In the genomic region with DNA sequence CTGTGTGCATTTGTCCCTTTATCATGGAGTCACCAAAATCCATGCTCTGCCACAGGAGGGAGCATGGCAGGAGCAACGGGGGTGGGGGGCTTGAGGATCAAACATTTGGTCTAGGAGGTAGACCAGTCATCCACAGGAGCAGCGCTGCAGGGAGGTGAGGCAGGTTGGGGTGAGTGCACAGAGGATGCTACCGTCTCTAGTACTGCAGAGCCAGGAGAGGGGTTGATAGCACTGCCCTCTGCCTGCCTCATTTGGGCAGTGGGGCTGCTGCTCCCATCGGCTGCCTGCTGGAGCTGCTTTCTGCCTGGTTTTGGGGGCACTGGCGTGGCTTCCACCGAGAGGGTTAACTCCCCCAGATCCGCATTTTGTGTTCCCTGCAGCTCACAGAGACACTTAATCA, we compare ENCODE assay signal across 3 cellular contexts.
TF ChIP-seq lines count a peak whose summit lies in the region.

No MANE protein-coding gene starts in this region.

TF ChIP-seq in A549, 52 proteins besides CTCF, POLR2A, EP300 and RAD21:
- TF ChIP-seq POLR2AphosphoS2 (conservative IDR thresholded peaks at IDR 0.05; ENCODE audit: low read length) (no peak), E2F6 (IDR thresholded peaks at IDR 0.05; ENCODE audit: borderline replicate concordance, low read depth) (no peak), NR3C1 (IDR thresholded peaks at IDR 0.05) (no peak), HOXB5 (CRISPR knock-in tag; IDR thresholded peaks at IDR 0.05) (no peak), GATA3 (IDR thresholded peaks at IDR 0.05; ENCODE audit: borderline replicate concordance) (no peak), HES2 (IDR thresholded peaks at IDR 0.05) (no peak), ZNF302 (CRISPR knock-in tag; IDR thresholded peaks at IDR 0.05) (no peak), CBX8 (IDR thresholded peaks at IDR 0.05) (no peak), PHF8 (IDR thresholded peaks at IDR 0.05; ENCODE audit: borderline replicate concordance, low read depth) (no peak), CBX2 (IDR thresholded peaks at IDR 0.05; ENCODE audit: borderline replicate concordance, low read depth) (no peak), HEYL (CRISPR knock-in tag; IDR thresholded peaks at IDR 0.05) (no peak), RCOR1 (IDR thresholded peaks at IDR 0.05; ENCODE audit: low read depth, low read length) (no peak), EHMT2 (IDR thresholded peaks at IDR 0.05; ENCODE audit: low read depth) (no peak), CEBPB (IDR thresholded peaks at IDR 0.05) (no peak), HOXA7 (CRISPR knock-in tag; IDR thresholded peaks at IDR 0.05) (no peak)
- TF ChIP-seq, protein P1, sequence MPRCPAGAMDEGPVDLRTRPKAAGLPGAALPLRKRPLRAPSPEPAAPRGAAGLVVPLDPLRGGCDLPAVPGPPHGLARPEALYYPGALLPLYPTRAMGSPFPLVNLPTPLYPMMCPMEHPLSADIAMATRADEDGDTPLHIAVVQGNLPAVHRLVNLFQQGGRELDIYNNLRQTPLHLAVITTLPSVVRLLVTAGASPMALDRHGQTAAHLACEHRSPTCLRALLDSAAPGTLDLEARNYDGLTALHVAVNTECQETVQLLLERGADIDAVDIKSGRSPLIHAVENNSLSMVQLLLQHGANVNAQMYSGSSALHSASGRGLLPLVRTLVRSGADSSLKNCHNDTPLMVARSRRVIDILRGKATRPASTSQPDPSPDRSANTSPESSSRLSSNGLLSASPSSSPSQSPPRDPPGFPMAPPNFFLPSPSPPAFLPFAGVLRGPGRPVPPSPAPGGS (IDR thresholded peaks at IDR 0.05) = no peak

TF ChIP-seq in HCT116, 20 proteins besides CTCF, POLR2A, EP300 and RAD21:
- TF ChIP-seq, protein P2, sequence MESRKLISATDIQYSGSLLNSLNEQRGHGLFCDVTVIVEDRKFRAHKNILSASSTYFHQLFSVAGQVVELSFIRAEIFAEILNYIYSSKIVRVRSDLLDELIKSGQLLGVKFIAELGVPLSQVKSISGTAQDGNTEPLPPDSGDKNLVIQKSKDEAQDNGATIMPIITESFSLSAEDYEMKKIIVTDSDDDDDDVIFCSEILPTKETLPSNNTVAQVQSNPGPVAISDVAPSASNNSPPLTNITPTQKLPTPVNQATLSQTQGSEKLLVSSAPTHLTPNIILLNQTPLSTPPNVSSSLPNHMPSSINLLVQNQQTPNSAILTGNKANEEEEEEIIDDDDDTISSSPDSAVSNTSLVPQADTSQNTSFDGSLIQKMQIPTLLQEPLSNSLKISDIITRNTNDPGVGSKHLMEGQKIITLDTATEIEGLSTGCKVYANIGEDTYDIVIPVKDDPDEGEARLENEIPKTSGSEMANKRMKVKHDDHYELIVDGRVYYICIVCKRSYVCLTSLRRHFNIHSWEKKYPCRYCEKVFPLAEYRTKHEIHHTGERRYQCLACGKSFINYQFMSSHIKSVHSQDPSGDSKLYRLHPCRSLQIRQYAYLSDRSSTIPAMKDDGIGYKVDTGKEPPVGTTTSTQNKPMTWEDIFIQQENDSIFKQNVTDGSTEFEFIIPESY (IDR thresholded peaks at IDR 0.05; ENCODE audit: extremely low read depth, insufficient replicate concordance, low read length) = no peak
- TF ChIP-seq SP1 (IDR thresholded peaks at IDR 0.05; ENCODE audit: low read depth) (no peak), ZNF274 (IDR thresholded peaks at IDR 0.05; ENCODE audit: low read depth, low read length) (no peak)

TF ChIP-seq in H1, 55 proteins besides CTCF, POLR2A, EP300 and RAD21:
- TF ChIP-seq TAF7 (optimal IDR thresholded peaks at IDR 0.05; ENCODE audit: borderline replicate concordance, low read depth, low read length) (no peak), MAFK (IDR thresholded peaks at IDR 0.05; ENCODE audit: low read depth, low read length) (no peak), BRCA1 (IDR thresholded peaks at IDR 0.05; ENCODE audit: low read depth, low read length) (no peak), KDM4A (IDR thresholded peaks at IDR 0.05; ENCODE audit: low read depth, low read length, severe bottlenecking) (no peak), ATF2 (IDR thresholded peaks at IDR 0.05; ENCODE audit: low read length) (no peak), JUND (IDR thresholded peaks at IDR 0.05; ENCODE audit: low read length) (no peak), MAX (IDR thresholded peaks at IDR 0.05) (no peak), CBX8 (IDR thresholded peaks at IDR 0.05; ENCODE audit: borderline replicate concordance, low read depth, low read length) (no peak), EGR1 (IDR thresholded peaks at IDR 0.05; ENCODE audit: borderline replicate concordance, low read depth, low read length) (no peak), RXRA (IDR thresholded peaks at IDR 0.05; ENCODE audit: insufficient read depth, low read depth, low read length) (no peak)
TF ChIP-seq in H1: peak in this region for 0.
